Comparison of ENCODE assay signal across 12 cellular contexts in genomic region chr11:10666976-10667892, GRCh38. TPM values are rescaled to one million over a fixed set of nuclear protein-coding genes. Genes with fewer than 3 reads are reported as not detected.
DNase-seq lines count a peak whose midpoint lies in the region; ATAC-seq and TF ChIP-seq lines count a peak whose summit lies in the region.
"Had no signal": no experiment of that assay in that cellular context is flagged by ENCODE, and none has a peak within 500 bp of the region (broad histone marks: within the 10 kb centered on the region; RNA-seq: fewer than 3 reads in every experiment).

No MANE protein-coding gene starts in this region.

- H3K9me2 ChIP-seq in PC-3 (replicated peaks; ENCODE audit: low read length), result no peaks in the 10 kb centered on the region

- no peaks in the 10 kb centered on the region for H3K9me3 ChIP-seq in PC-3 (ENCODE audit: low read length)
- H3K9me3 ChIP-seq: BLaER1 treated with 17β-estradiol and CSF1 and Interleukin-3, amounts not matched to agents 10 nM and 100 nM had no signal

- H3K9ac ChIP-seq in PC-3 (ENCODE audit: low read length) (no peak overlapping the region), rectal smooth muscle tissue (ENCODE audit: low read length) (no peak overlapping the region)
- H3K9ac ChIP-seq: BLaER1 treated with 17β-estradiol and CSF1 and Interleukin-3, amounts not matched to agents 10 nM and 100 nM had no signal

- H3K36me3 ChIP-seq in PC-3 (ENCODE audit: low read depth, low read length), result no peaks in the 10 kb centered on the region
- H3K36me3 ChIP-seq in rectal smooth muscle tissue (ENCODE audit: control insufficient read depth, insufficient read depth, low read length), result no peaks in the 10 kb centered on the region
- H3K36me3 ChIP-seq: BLaER1 treated with 17β-estradiol and CSF1 and Interleukin-3, amounts not matched to agents 10 nM and 100 nM had no signal

- H3F3A ChIP-seq in PC-3 (ENCODE audit: low read length, unreplicated experiment), result no peaks in the 10 kb centered on the region

- H3K4me3 ChIP-seq in AG10803 (ENCODE audit: low read length) (no peak overlapping the region), PC-3 (ENCODE audit: low read length) (no peak overlapping the region), rectal smooth muscle tissue (ENCODE audit: low read length) (no peak overlapping the region)
- H3K4me3 ChIP-seq: BLaER1 treated with 17β-estradiol and CSF1 and Interleukin-3, amounts not matched to agents 10 nM and 100 nM had no signal

- no TSS peak for BruUV-seq in PC-3 (replicated peaks; lab: Mats Ljungman, UMichigan)

- H3K79me2 ChIP-seq in PC-3 (ENCODE audit: low read length), result no peaks in the 10 kb centered on the region

- POLR2A ChIA-PET in PC-3 (lab: Charles Lee; ENCODE audit: unreplicated experiment), result no interaction called here

- H3K27ac ChIP-seq in PC-3 (ENCODE audit: low read length), result peak overlapping the region; percentile 3; the same call in 1 of the 2 replicates
- H3K27ac ChIP-seq in rectal smooth muscle tissue (ENCODE audit: low read depth, low read length), result peak overlapping the region; percentile 58
- H3K27ac ChIP-seq: BLaER1 treated with 17β-estradiol and CSF1 and Interleukin-3, amounts not matched to agents 10 nM and 100 nM had no signal

- ATAC-seq in PC-3, result no peak
- no peak for ATAC-seq in GM21529 (IDR thresholded peaks at IDR 0.05; ENCODE audit: unreplicated experiment)

- H2AFZ ChIP-seq in PC-3 (ENCODE audit: low read length), result 0 out of 2 replicates have a peak overlapping the region, but pooled peaks have one; percentile 53

- no peak overlapping the region for H3K4me2 ChIP-seq in PC-3 (ENCODE audit: low read length)
- H3K4me2 ChIP-seq: BLaER1 treated with 17β-estradiol and CSF1 and Interleukin-3, amounts not matched to agents 10 nM and 100 nM had no signal

- H3K27me3 ChIP-seq in PC-3 (ENCODE audit: low read length) (no peaks in the 10 kb centered on the region), rectal smooth muscle tissue (ENCODE audit: control insufficient read depth, insufficient read depth, low read length) (no peaks in the 10 kb centered on the region)
- H3K27me3 ChIP-seq: BLaER1 treated with 17β-estradiol and CSF1 and Interleukin-3, amounts not matched to agents 10 nM and 100 nM had no signal

- DNase-seq in AG10803 (ENCODE audit: low read depth), result peak; percentile 76
- peak; percentile 15 for DNase-seq in PC-3
- peak; percentile 30 for DNase-seq in fibroblast of gingiva (ENCODE audit: low read depth)
- no peak for DNase-seq in midbrain (lab: John Stamatoyannopoulos, UW)
- DNase-seq in NCI-H2227 (lab: John Stamatoyannopoulos, UW; ENCODE audit: unreplicated experiment), result no peak
- DNase-seq in stimulated activated CD4-positive, alpha-beta T cell treated with anti-CD3 and anti-CD28 coated beads, Interleukin-1b, Interleukin-23, amount 100 ng/mL, for 48 hours, result no peak
- DNase-seq: activated B cell treated with CpG ODN at 0.5 μM for 24 hours, cerebellar nuclear complex, NCI-H345 had no signal

- CTCF ChIA-PET in PC-3 (lab: Charles Lee), result no interaction called here

- no peaks in the 10 kb centered on the region for H4K20me1 ChIP-seq in PC-3 (ENCODE audit: low read length)
- H4K20me1 ChIP-seq: BLaER1 treated with 17β-estradiol and CSF1 and Interleukin-3, amounts not matched to agents 10 nM and 100 nM had no signal

- TF ChIP-seq CTCF in AG10803 (conservative IDR thresholded peaks at IDR 0.05; ENCODE audit: low read length), result no peak
- TF ChIP-seq CTCF in PC-3 (conservative IDR thresholded peaks at IDR 0.05; ENCODE audit: low read depth, low read length), result no peak

- H3K4me1 ChIP-seq in PC-3 (ENCODE audit: insufficient read depth, low read length) (peaks cover 18% of the 10 kb centered on the region), rectal smooth muscle tissue (ENCODE audit: control insufficient read depth, insufficient read depth, low read length) (peaks cover 38% of the 10 kb centered on the region)

- intact Hi-C loops in PC-3 (cut with micrococcal nuclease), result no loop called here

RNA-seq across cellular contexts. Expression of gene IRAG1, which starts 26.3 kb away (rescaled TPM):
- 0.29 TPM in 1 of 2 replicates, not detected in the other for total RNA-seq in PC-3 (2014; rRNA removed)
- total RNA-seq: activated B cell treated with CpG ODN at 0.5 μM for 24 hours had no signal

Comparison
In these comparisons a context has a peak if more than half of its experiments do, and no peak if none do; other contexts are left out.
1. DNase-seq: peak in AG10803 (single experiment), PC-3 (single experiment) and fibroblast of gingiva (single experiment); none in midbrain (single experiment), NCI-H2227 (single experiment) and stimulated activated CD4-positive, alpha-beta T cell treated with anti-CD3 and anti-CD28 coated beads, Interleukin-1b, Interleukin-23, amount 100 ng/mL, for 48 hours (single experiment).